ENCODE assay signal across 7 cellular contexts in genomic region chr17:40178021-40178601, GRCh38. TPM values are rescaled to one million over a fixed set of nuclear protein-coding genes. Genes with fewer than 3 reads are reported as not detected.
DNase-seq lines count a peak whose midpoint lies in the region; ATAC-seq and TF ChIP-seq lines count a peak whose summit lies in the region.

No MANE protein-coding gene starts in this region.

- 47% methylated on average over 23 of the region's 46 CpGs for WGBS in smooth muscle cell (ENCODE audit: low lambda C conversion rate)

- DNase-seq in smooth muscle cell (lab: John Stamatoyannopoulos, UW; ENCODE audit: unreplicated experiment), result no peak
- DNase-seq in NCI-H446 treated with DMSO at 0.1 percent for 48 hours (lab: John Stamatoyannopoulos, UW), result no peak

- H3K9ac ChIP-seq in HUES48 (ENCODE audit: low read depth, low read length), result no peak overlapping the region
- no peak overlapping the region; the same call in 1 of the 2 replicates for H3K9ac ChIP-seq in iPS-20b (ENCODE audit: low read depth, low read length)
- peak overlapping the region; percentile 22 for H3K9ac ChIP-seq in smooth muscle cell (ENCODE audit: low read depth)

- H4K20me1 ChIP-seq in smooth muscle cell (ENCODE audit: low read depth), result peaks cover 15% of the 10 kb centered on the region

- H2AFZ ChIP-seq in smooth muscle cell (ENCODE audit: low read depth), result no peak overlapping the region

- H3K27ac ChIP-seq in HUES48 (ENCODE audit: low read depth, low read length), result peak overlapping the region; percentile 66
- peak overlapping the region; percentile 66 for H3K27ac ChIP-seq in angular gyrus (ENCODE audit: low read depth, low read length)
- no peak overlapping the region for H3K27ac ChIP-seq in iPS-20b (ENCODE audit: low read length)
- no peak overlapping the region for H3K27ac ChIP-seq in smooth muscle cell (ENCODE audit: low read depth)

- H3K27me3 ChIP-seq in HUES48 (ENCODE audit: control insufficient read depth, insufficient read depth, low read length), result no peaks in the 10 kb centered on the region
- no peaks in the 10 kb centered on the region for H3K27me3 ChIP-seq in iPS-20b (ENCODE audit: insufficient read depth, low read length)
- H3K27me3 ChIP-seq in smooth muscle cell (ENCODE audit: low read depth), result no peaks in the 10 kb centered on the region

- H3K36me3 ChIP-seq in HUES48 (ENCODE audit: control insufficient read depth, insufficient read depth, low read length) (peaks cover 33% of the 10 kb centered on the region), iPS-20b (ENCODE audit: insufficient read depth, low read depth, low read length) (peaks cover 30% of the 10 kb centered on the region), smooth muscle cell (ENCODE audit: low read depth) (no peaks in the 10 kb centered on the region)

- no peak for TF ChIP-seq CTCF in smooth muscle cell (IDR thresholded peaks at IDR 0.05; ENCODE audit: borderline replicate concordance, insufficient read depth, poor library complexity, severe bottlenecking)

- peaks cover 11% of the 10 kb centered on the region for H3F3A ChIP-seq in smooth muscle cell (ENCODE audit: low read depth)

- H3K4me2 ChIP-seq in smooth muscle cell, result peak overlapping the region; percentile 100

- H3K79me2 ChIP-seq in smooth muscle cell (ENCODE audit: low read depth), result no peaks in the 10 kb centered on the region

- ATAC-seq in HG03342 (IDR thresholded peaks at IDR 0.05; ENCODE audit: unreplicated experiment) (no peak), HG02642 (IDR thresholded peaks at IDR 0.05; ENCODE audit: poor library complexity, unreplicated experiment) (no peak)

- H3K4me3 ChIP-seq in HUES48 (ENCODE audit: low read depth, low read length), result peak overlapping the region; percentile 62
- H3K4me3 ChIP-seq in iPS-20b (ENCODE audit: low read length), result peak overlapping the region; percentile 64
- H3K4me3 ChIP-seq in smooth muscle cell, result peak overlapping the region; percentile 75

- no peaks in the 10 kb centered on the region for H3K9me3 ChIP-seq in HUES48 (ENCODE audit: control insufficient read depth, insufficient read depth, low read length)
- no peaks in the 10 kb centered on the region for H3K9me3 ChIP-seq in iPS-20b (ENCODE audit: insufficient read depth, low read depth, low read length)
- no peaks in the 10 kb centered on the region for H3K9me3 ChIP-seq in smooth muscle cell (replicated peaks; ENCODE audit: low read depth)

- H3K4me1 ChIP-seq in HUES48 (ENCODE audit: control insufficient read depth, insufficient read depth, low read length), result peaks cover 16% of the 10 kb centered on the region; the same call in 1 of the 2 replicates
- H3K4me1 ChIP-seq in iPS-20b (ENCODE audit: insufficient read depth, low read length), result peaks cover 6% of the 10 kb centered on the region; the same call in 1 of the 2 replicates
- peaks cover 6% of the 10 kb centered on the region for H3K4me1 ChIP-seq in smooth muscle cell (ENCODE audit: low read depth)

RNA-seq across cellular contexts. Expression of gene RAPGEFL1, which starts 0.8 kb away (rescaled TPM):
- total RNA-seq in smooth muscle cell, result 2.6 and 4.0 TPM in 2 replicates
- polyA plus RNA-seq in smooth muscle cell, result 3.1 and 6.9 TPM in 2 replicates

RNA-seq across cellular contexts. Expression of gene CASC3, which starts 37.8 kb away (rescaled TPM):
- 25.6 and 33.3 TPM in 2 replicates for total RNA-seq in smooth muscle cell
- polyA plus RNA-seq in smooth muscle cell, result 54.2 and 59.5 TPM in 2 replicates

RNA-seq across cellular contexts. Expression of gene WIPF2, which starts 41.0 kb away (rescaled TPM):
- total RNA-seq in smooth muscle cell, result 6.5 and 6.7 TPM in 2 replicates
- 13.9 and 19.6 TPM in 2 replicates for polyA plus RNA-seq in smooth muscle cell

RNA-seq across cellular contexts. Expression of gene MSL1, which starts 56.3 kb away (rescaled TPM):
- total RNA-seq in smooth muscle cell, result 74.9 and 79.0 TPM in 2 replicates
- 24.6 and 26.0 TPM in 2 replicates for polyA plus RNA-seq in smooth muscle cell

Comparison
In these comparisons a context has a peak if more than half of its experiments do, and no peak if none do; other contexts are left out.
1. H3K27ac ChIP-seq: peak in HUES48 (single experiment) and angular gyrus (single experiment); none in iPS-20b (single experiment) and smooth muscle cell (single experiment).
2. Peak in every context shown above with its lines, with median percentiles within 50 percentile points of each other: H3K4me3 ChIP-seq.